In genomic region chr5:111618644-111619271, GRCh38 we compare ENCODE assay signal across 2 cellular contexts.
TF ChIP-seq lines count a peak whose summit lies in the region.

No MANE protein-coding gene starts in this region.

TF ChIP-seq in GM23338, 12 proteins besides CTCF, POLR2A, EP300 and RAD21 (continued from another document):
- TF ChIP-seq ZNF462 (CRISPR knock-in tag; IDR thresholded peaks at IDR 0.05) (no peak), ETS1 (IDR thresholded peaks at IDR 0.05) (no peak), EZH2phosphoT487 (IDR thresholded peaks at IDR 0.05; ENCODE audit: unreplicated experiment) (no peak), NANOG (IDR thresholded peaks at IDR 0.05; ENCODE audit: borderline replicate concordance) (no peak)

TF ChIP-seq in neural cell, 6 proteins besides CTCF, POLR2A, EP300 and RAD21 (continued from another document):
- no peak for TF ChIP-seq REST (IDR thresholded peaks at IDR 0.05; ENCODE audit: borderline replicate concordance)
- no peak for TF ChIP-seq SMC3 (conservative IDR thresholded peaks at IDR 0.05; ENCODE audit: poor library complexity)
- no peak for TF ChIP-seq EZH2 (IDR thresholded peaks at IDR 0.05; ENCODE audit: borderline replicate concordance, insufficient read depth, low read length, poor library complexity, severe bottlenecking)
